In the genomic region with DNA sequence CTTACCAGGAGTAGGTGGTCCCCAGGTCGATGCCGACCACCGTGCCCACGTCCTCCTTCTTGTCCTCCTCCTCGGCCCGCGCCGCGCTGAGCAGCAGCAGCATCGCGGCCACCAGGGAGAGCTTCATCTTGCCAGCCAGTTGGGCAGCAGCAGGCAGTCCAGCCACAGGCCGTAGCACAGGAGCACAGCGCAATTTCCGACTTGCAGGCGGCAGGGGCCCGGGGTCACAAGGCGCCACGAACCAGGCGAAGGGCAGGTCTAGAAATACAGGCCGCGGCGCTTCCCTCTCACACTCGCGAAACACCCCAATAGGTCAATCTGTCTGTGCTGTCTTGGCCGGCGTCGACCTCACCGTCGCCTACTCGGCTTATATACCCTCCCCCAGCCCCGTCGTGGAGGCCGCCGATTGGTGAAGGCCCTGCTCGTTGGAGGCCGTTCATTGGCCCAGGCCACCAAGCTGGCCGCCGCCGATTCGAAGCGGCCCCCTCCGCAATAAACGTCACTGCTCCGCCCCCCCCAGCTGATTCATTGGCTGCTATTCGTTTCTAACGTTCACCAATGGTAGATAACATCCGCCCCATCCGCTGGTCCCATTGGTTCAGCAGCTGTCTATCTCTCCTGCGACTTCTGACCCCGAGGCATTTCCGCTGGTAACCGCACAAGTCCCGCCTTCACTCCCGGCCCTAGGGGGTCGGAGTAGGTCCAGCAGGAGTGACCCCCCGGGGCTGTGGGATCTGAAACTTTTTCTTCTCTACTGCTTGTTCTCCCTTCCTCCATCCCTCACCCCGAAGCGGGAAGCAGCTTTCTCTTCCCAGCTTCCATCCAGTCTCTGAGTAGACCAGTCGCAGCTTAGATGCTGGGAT, we compare ENCODE assay signal across 8 cellular contexts. TPM values are rescaled to one million over a fixed set of nuclear protein-coding genes. Genes with fewer than 3 reads are reported as not detected.
A peak's percentile ranks its signal among the peaks of the same experiment; 100 is the strongest.
DNase-seq lines count a peak whose midpoint lies in the region; TF ChIP-seq lines count a peak whose summit lies in the region.

A gene (minus strand): TSS at position 344 of the 863 bp plus-strand sequence. CDS start 217 bp downstream, at position 127.

- H3K27me3 ChIP-seq in neuron (ENCODE audit: insufficient read depth, low read length) (no peaks in the 10 kb centered on the region), subcutaneous abdominal adipose tissue (ENCODE audit: control insufficient read depth in 5 of 5, insufficient read depth in 4 of 5, low read length in 5 of 5) (no peaks in the 10 kb centered on the region)

- in situ Hi-C loops in SK-MEL-5 (cut with HindIII; ENCODE audit: low pct_unique_long_range_greater_than_20kb, low sequenced_read_pairs) = no loop called here

- H3K9me3 ChIP-seq in neuron (ENCODE audit: low read length) = no peaks in the 10 kb centered on the region
- no peaks in the 10 kb centered on the region for H3K9me3 ChIP-seq in subcutaneous abdominal adipose tissue (ENCODE audit: control insufficient read depth in 5 of 5, low read length in 5 of 5)

- peak; percentile 98 for DNase-seq in GM04503 (ENCODE audit: low read depth)
- DNase-seq in HEK293T (ENCODE audit: extremely low spot score) = peak; percentile 97
- DNase-seq in MV-4-11 (lab: John Stamatoyannopoulos, UW) = peak; percentile 100
- DNase-seq in SK-MEL-5 (ENCODE audit: low read depth, low spot score) = peak; percentile 99
- DNase-seq in activated naive CD4-positive, alpha-beta T cell treated with Interleukin-2 at 50 U/mL for 16 hours = peak; percentile 100
- peak; percentile 99 for DNase-seq in foreskin melanocyte

- peaks cover 36% of the 10 kb centered on the region for H3K36me3 ChIP-seq in neuron (ENCODE audit: insufficient read depth, low read length)
- peaks cover 18 to 33% (median 27%) of the 10 kb centered on the region in 5 donors for H3K36me3 ChIP-seq in subcutaneous abdominal adipose tissue (ENCODE audit: control insufficient read depth in 5 of 5, insufficient read depth in 5 of 5, low read length in 5 of 5)

- H3K4me3 ChIP-seq in neuron (ENCODE audit: low read length) (peak within 1 kb of the TSS; percentile 64), subcutaneous abdominal adipose tissue (ENCODE audit: low read depth in 1 of 5, low read length in 5 of 5) (peak within 1 kb of the TSS; percentile 86 to 99 (median 99))

- H3K4me1 ChIP-seq in neuron (ENCODE audit: insufficient read depth, low read length) = peaks cover 40% of the 10 kb centered on the region
- peaks cover 0 to 53% (median 45%) of the 10 kb centered on the region in 5 donors for H3K4me1 ChIP-seq in subcutaneous abdominal adipose tissue (ENCODE audit: control insufficient read depth in 5 of 5, insufficient read depth in 5 of 5, low read length in 5 of 5)

- peak within 1 kb of the TSS; percentile 98 for H3K27ac ChIP-seq in subcutaneous abdominal adipose tissue (ENCODE audit: low read depth, low read length)

- H2AFZ ChIP-seq in neuron (ENCODE audit: low read depth, low read length) = peak within 1 kb of the TSS; percentile 40

- POLR2A ChIA-PET in HEK293T (lab: Yijun Ruan, JAX) = interaction anchor here (0.7 to 2.3 kb wide), 38 partner anchors 8 to 470 kb away, joined by 3 to 33 read pairs (median 4); a partner anchor contains a TSS

- CTCF ChIA-PET in HEK293T (lab: Yijun Ruan, JAX) = interaction anchor here (0.5 to 1.2 kb wide), 2 partner anchors 15 to 102 kb away, joined by 3 to 4 read pairs; no protein-coding TSS in a partner anchor

- H3K9ac ChIP-seq in subcutaneous abdominal adipose tissue (ENCODE audit: low read length in 5 of 5) = peak within 1 kb of the TSS; percentile 92 to 99 (median 97)

TF ChIP-seq in HEK293T, 16 proteins besides CTCF, POLR2A, EP300 and RAD21:
- peak; percentile 57; the same call in 1 of the 2 replicates for TF ChIP-seq ELF4 (IDR thresholded peaks at IDR 0.05)
- peak; percentile 90; the same call in 1 of the 2 replicates for TF ChIP-seq FOXM1 (IDR thresholded peaks at IDR 0.05; ENCODE audit: borderline replicate concordance)
- peak; percentile 39 for TF ChIP-seq L3MBTL2 (conservative IDR thresholded peaks at IDR 0.05)
- TF ChIP-seq NFRKB (IDR thresholded peaks at IDR 0.05) = no peak
- TF ChIP-seq ZNF384 (IDR thresholded peaks at IDR 0.05) = no peak
- TF ChIP-seq FOXA1 (IDR thresholded peaks at IDR 0.05) = no peak
- TF ChIP-seq, protein P1, sequence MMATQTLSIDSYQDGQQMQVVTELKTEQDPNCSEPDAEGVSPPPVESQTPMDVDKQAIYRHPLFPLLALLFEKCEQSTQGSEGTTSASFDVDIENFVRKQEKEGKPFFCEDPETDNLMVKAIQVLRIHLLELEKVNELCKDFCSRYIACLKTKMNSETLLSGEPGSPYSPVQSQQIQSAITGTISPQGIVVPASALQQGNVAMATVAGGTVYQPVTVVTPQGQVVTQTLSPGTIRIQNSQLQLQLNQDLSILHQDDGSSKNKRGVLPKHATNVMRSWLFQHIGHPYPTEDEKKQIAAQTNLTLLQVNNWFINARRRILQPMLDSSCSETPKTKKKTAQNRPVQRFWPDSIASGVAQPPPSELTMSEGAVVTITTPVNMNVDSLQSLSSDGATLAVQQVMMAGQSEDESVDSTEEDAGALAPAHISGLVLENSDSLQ (IDR thresholded peaks at IDR 0.05) = peak; percentile 99

RNA-seq across cellular contexts. Expression of the gene that starts here (rescaled TPM):
- total RNA-seq in SK-MEL-5 (2014; rRNA removed; shearing (Covaris generic)) = 65.9 and 80.6 TPM in 2 replicates
- polyA plus RNA-seq in SK-MEL-5 (2015; cell fraction: cytosol; rRNA removed) = 449 and 493 TPM in 2 replicates
- polyA plus RNA-seq in SK-MEL-5 (2015; cell fraction: nucleus; rRNA removed) = 135 and 141 TPM in 2 replicates

Comparison
In these comparisons a context has a peak if more than half of its experiments do, and no peak if none do; other contexts are left out.
1. Peak in every context shown above with its lines: DNase-seq, H3K4me3 ChIP-seq and H3K27ac ChIP-seq.